ENCODE assay signal across 8 cellular contexts in genomic region chr16:22188595-22189442, GRCh38. TPM values are rescaled to one million over a fixed set of nuclear protein-coding genes. Genes with fewer than 3 reads are reported as not detected.
A peak's percentile ranks its signal among the peaks of the same experiment; 100 is the strongest.
DNase-seq lines count a peak whose midpoint lies in the region; ATAC-seq and TF ChIP-seq lines count a peak whose summit lies in the region.

No MANE protein-coding gene starts in this region.

- H3K27ac Mint-ChIP-seq in endodermal cell: no peak overlapping the region
- peak overlapping the region; percentile 86 for H3K27ac Mint-ChIP-seq in stimulated activated effector memory CD8-positive, alpha-beta T cell treated with anti-CD3 and anti-CD28 coated beads, Interleukin-12 subunit alpha, Interleukin-12 subunit beta, amount 100 ng/mL, for 72 hours

- no peaks in the 10 kb centered on the region for H3K4me1 ChIP-seq in endodermal cell (ENCODE audit: control insufficient read depth, insufficient read depth, low read length)

- 49 to 58% methylated on average over 5 to 8 of the region's 8 CpGs for WGBS in endodermal cell (ENCODE audit: insufficient coverage in 1 of 2, insufficient read length in 1 of 2), 2 experiments

- no peaks in the 10 kb centered on the region for H3K9me3 ChIP-seq in endodermal cell (ENCODE audit: control insufficient read depth, low read length)

- peak overlapping the region; percentile 24 for H3K27ac ChIP-seq in endodermal cell (ENCODE audit: low read depth, low read length)

- H3K4me3 Mint-ChIP-seq in endodermal cell: peak overlapping the region; percentile 84
- H3K4me3 Mint-ChIP-seq in stimulated activated effector memory CD8-positive, alpha-beta T cell treated with anti-CD3 and anti-CD28 coated beads, Interleukin-12 subunit alpha, Interleukin-12 subunit beta, amount 100 ng/mL, for 72 hours: peak overlapping the region; percentile 88

- no peak overlapping the region for H3K4me3 ChIP-seq in endodermal cell (ENCODE audit: low read length)

- peaks cover 19% of the 10 kb centered on the region for H3K4me1 Mint-ChIP-seq in endodermal cell
- peaks cover 38% of the 10 kb centered on the region for H3K4me1 Mint-ChIP-seq in stimulated activated effector memory CD8-positive, alpha-beta T cell treated with anti-CD3 and anti-CD28 coated beads, Interleukin-12 subunit alpha, Interleukin-12 subunit beta, amount 100 ng/mL, for 72 hours

- no peaks in the 10 kb centered on the region for H3K36me3 ChIP-seq in endodermal cell (ENCODE audit: control insufficient read depth, insufficient read depth, low read length)

- H3K36me3 Mint-ChIP-seq in endodermal cell (ENCODE audit: low read depth): no peaks in the 10 kb centered on the region
- peaks cover 23% of the 10 kb centered on the region for H3K36me3 Mint-ChIP-seq in stimulated activated effector memory CD8-positive, alpha-beta T cell treated with anti-CD3 and anti-CD28 coated beads, Interleukin-12 subunit alpha, Interleukin-12 subunit beta, amount 100 ng/mL, for 72 hours

- DNase-seq in CD1c-positive myeloid dendritic cell (ENCODE audit: extremely low spot score) (peak; percentile 81), HS-5 (ENCODE audit: low read depth) (peak; percentile 64), NK-92 (lab: John Stamatoyannopoulos, UW; ENCODE audit: unreplicated experiment) (peak; percentile 17), endodermal cell (peak; percentile 83), mucosa of gallbladder (ENCODE audit: low spot score) (peak; percentile 78)
- DNase-seq in activated CD8-positive, alpha-beta memory T cell treated with anti-CD3 and anti-CD28 coated beads for 4 hours (ENCODE audit: low read depth in 2 of 2): peak; percentile 33 to 48
- DNase-seq in stimulated activated effector memory CD8-positive, alpha-beta T cell treated with anti-CD3 and anti-CD28 coated beads, Interleukin-12 subunit alpha, Interleukin-12 subunit beta, amount 100 ng/mL, for 72 hours (ENCODE audit: low spot score in 2 of 2): peak in 1 of 2 donors; percentile 71

- H3K27me3 Mint-ChIP-seq in endodermal cell (ENCODE audit: insufficient read depth): peaks cover 2% of the 10 kb centered on the region

- TF ChIP-seq CTCF in endodermal cell (conservative IDR thresholded peaks at IDR 0.05): peak; percentile 93

- no peak for ATAC-seq in stimulated activated effector memory CD8-positive, alpha-beta T cell treated with anti-CD3 and anti-CD28 coated beads, Interleukin-12 subunit alpha, Interleukin-12 subunit beta, amount 100 ng/mL, for 72 hours
- no peak for ATAC-seq in GM21360 (IDR thresholded peaks at IDR 0.05; ENCODE audit: unreplicated experiment)

- H3K27me3 ChIP-seq in endodermal cell (ENCODE audit: control insufficient read depth, insufficient read depth, low read length, poor library complexity, severe bottlenecking): peaks cover 10% of the 10 kb centered on the region

- H3K9ac ChIP-seq in endodermal cell (ENCODE audit: extremely low read depth, low read length, poor library complexity, severe bottlenecking): no peak overlapping the region

- no peaks in the 10 kb centered on the region for H3K9me3 Mint-ChIP-seq in endodermal cell
- peaks cover 4% of the 10 kb centered on the region for H3K9me3 Mint-ChIP-seq in stimulated activated effector memory CD8-positive, alpha-beta T cell treated with anti-CD3 and anti-CD28 coated beads, Interleukin-12 subunit alpha, Interleukin-12 subunit beta, amount 100 ng/mL, for 72 hours

RNA-seq across cellular contexts. Expression of gene EEF2K, which starts 17.3 kb away (rescaled TPM):
- total RNA-seq in endodermal cell (10 to 100 TPM in 1 of 2 donors, 1 to 10 TPM in 1; 9.8 to 15.8 TPM), mucosa of gallbladder (30.2 TPM)
- polyA plus RNA-seq in endodermal cell (2013, experiment 1 of 2): 6.8 TPM
- 7.8 TPM for polyA plus RNA-seq in endodermal cell (2013, experiment 2 of 2)

RNA-seq across cellular contexts. Expression of gene SDR42E2, which starts 26.5 kb away (rescaled TPM):
- total RNA-seq in endodermal cell (not detected), mucosa of gallbladder (0.26 TPM)
- polyA plus RNA-seq in endodermal cell (2013, experiment 1 of 2): 0.11 TPM
- not detected for polyA plus RNA-seq in endodermal cell (2013, experiment 2 of 2)
